ENCODE assay signal across 1 cellular context in genomic region chr12:41653386-41654110, GRCh38.
TF ChIP-seq lines count a peak whose summit lies in the region.

No MANE protein-coding gene starts in this region.

TF ChIP-seq in HepG2, 621 proteins besides CTCF, POLR2A, EP300 and RAD21 (continued from another document):
- TF ChIP-seq, protein P1, sequence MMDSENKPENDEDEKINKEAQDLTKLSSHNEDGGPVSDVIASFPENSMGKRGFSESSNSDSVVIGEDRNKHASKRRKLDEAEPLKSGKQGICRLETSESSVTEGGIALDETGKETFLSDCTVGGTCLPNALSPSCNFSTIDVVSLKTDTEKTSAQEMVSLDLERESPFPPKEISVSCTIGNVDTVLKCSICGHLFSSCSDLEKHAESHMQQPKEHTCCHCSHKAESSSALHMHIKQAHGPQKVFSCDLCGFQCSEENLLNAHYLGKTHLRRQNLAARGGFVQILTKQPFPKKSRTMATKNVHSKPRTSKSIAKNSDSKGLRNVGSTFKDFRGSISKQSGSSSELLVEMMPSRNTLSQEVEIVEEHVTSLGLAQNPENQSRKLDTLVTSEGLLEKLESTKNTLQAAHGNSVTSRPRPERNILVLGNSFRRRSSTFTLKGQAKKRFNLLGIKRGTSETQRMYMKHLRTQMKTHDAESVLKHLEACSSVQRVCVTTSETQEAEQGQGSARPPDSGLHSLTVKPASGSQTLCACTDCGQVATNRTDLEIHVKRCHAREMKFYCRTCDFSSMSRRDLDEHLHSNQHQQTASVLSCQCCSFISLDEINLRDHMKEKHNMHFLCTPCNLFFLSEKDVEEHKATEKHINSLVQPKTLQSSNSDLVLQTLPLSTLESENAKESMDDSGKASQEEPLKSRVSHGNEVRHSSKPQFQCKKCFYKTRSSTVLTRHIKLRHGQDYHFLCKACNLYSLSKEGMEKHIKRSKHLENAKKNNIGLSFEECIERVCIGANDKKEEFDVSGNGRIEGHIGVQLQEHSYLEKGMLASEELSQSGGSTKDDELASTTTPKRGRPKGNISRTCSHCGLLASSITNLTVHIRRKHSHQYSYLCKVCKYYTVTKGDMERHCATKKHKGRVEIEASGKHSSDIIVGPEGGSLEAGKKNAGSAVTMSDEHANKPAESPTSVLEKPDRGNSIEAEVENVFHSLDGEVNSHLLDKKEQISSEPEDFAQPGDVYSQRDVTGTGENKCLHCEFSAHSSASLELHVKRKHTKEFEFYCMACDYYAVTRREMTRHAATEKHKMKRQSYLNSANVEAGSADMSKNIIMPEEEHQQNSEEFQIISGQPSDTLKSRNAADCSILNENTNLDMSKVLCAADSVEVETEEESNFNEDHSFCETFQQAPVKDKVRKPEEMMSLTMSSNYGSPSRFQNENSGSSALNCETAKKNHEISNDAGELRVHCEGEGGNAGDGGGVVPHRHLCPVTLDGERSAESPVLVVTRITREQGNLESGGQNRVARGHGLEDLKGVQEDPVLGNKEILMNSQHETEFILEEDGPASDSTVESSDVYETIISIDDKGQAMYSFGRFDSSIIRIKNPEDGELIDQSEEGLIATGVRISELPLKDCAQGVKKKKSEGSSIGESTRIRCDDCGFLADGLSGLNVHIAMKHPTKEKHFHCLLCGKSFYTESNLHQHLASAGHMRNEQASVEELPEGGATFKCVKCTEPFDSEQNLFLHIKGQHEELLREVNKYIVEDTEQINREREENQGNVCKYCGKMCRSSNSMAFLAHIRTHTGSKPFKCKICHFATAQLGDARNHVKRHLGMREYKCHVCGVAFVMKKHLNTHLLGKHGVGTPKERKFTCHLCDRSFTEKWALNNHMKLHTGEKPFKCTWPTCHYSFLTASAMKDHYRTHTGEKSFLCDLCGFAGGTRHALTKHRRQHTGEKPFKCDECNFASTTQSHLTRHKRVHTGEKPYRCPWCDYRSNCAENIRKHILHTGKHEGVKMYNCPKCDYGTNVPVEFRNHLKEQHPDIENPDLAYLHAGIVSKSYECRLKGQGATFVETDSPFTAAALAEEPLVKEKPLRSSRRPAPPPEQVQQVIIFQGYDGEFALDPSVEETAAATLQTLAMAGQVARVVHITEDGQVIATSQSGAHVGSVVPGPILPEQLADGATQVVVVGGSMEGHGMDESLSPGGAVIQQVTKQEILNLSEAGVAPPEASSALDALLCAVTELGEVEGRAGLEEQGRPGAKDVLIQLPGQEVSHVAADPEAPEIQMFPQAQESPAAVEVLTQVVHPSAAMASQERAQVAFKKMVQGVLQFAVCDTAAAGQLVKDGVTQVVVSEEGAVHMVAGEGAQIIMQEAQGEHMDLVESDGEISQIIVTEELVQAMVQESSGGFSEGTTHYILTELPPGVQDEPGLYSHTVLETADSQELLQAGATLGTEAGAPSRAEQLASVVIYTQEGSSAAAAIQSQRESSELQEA (CRISPR knock-in tag; IDR thresholded peaks at IDR 0.05; ENCODE audit: not compliant biosample characterization), result no peak
